8 cellular contexts compared by ENCODE assay signal in genomic region chr1:89553195-89553584, GRCh38. TPM values are rescaled to one million over a fixed set of nuclear protein-coding genes. Genes with fewer than 3 reads are reported as not detected.
A peak's percentile ranks its signal among the peaks of the same experiment; 100 is the strongest.
DNase-seq lines count a peak whose midpoint lies in the region; ATAC-seq and TF ChIP-seq lines count a peak whose summit lies in the region.

No MANE protein-coding gene starts in this region.

- DNase-seq in left ventricle myocardium inferior (no peak), right cardiac atrium (no peak), NCI-H510A treated with DMSO at 0.1 percent for 48 hours (lab: John Stamatoyannopoulos, UW) (peak; percentile 88), upper lobe of right lung (no peak), AG08396 (ENCODE audit: low spot score) (no peak)

- H3K9me3 ChIP-seq in left ventricle myocardium inferior (replicated peaks): no peaks in the 10 kb centered on the region
- H3K9me3 ChIP-seq in right cardiac atrium (ENCODE audit: control insufficient read depth, low read length): no peaks in the 10 kb centered on the region
- H3K9me3 ChIP-seq in endocrine pancreas (ENCODE audit: control insufficient read depth, low read length): no peaks in the 10 kb centered on the region
- H3K9me3 ChIP-seq in upper lobe of right lung: no peaks in the 10 kb centered on the region

- H3K27me3 ChIP-seq in left ventricle myocardium inferior (ENCODE audit: low read depth) (no peaks in the 10 kb centered on the region), right cardiac atrium (ENCODE audit: control insufficient read depth, insufficient read depth) (no peaks in the 10 kb centered on the region), endocrine pancreas (ENCODE audit: control insufficient read depth, insufficient read depth, low read length) (no peaks in the 10 kb centered on the region), upper lobe of right lung (no peaks in the 10 kb centered on the region)

- H3K4me1 ChIP-seq in left ventricle myocardium inferior: peaks cover 41% of the 10 kb centered on the region
- H3K4me1 ChIP-seq in right cardiac atrium (ENCODE audit: control insufficient read depth, insufficient read depth, low read length): peaks cover 2% of the 10 kb centered on the region
- peaks cover 23% of the 10 kb centered on the region for H3K4me1 ChIP-seq in endocrine pancreas (ENCODE audit: control insufficient read depth, insufficient read depth, low read length)
- H3K4me1 ChIP-seq in upper lobe of right lung: peaks cover 18% of the 10 kb centered on the region

- H3K9ac ChIP-seq in endocrine pancreas (ENCODE audit: control insufficient read depth, insufficient read depth, low read length): no peak overlapping the region

- intact Hi-C loops in left ventricle myocardium inferior (cut with micrococcal nuclease): no loop called here
- intact Hi-C loops in right cardiac atrium (cut with DNase I): no loop called here
- intact Hi-C loops in upper lobe of right lung (cut with DNase I): no loop called here

- no peak overlapping the region for H3K4me3 ChIP-seq in left ventricle myocardium inferior
- H3K4me3 ChIP-seq in right cardiac atrium (ENCODE audit: low read length): no peak overlapping the region
- peak overlapping the region; percentile 77 for H3K4me3 ChIP-seq in endocrine pancreas (ENCODE audit: control insufficient read depth, insufficient read depth, low read length)
- no peak overlapping the region for H3K4me3 ChIP-seq in upper lobe of right lung

- ATAC-seq in right cardiac atrium: no peak
- ATAC-seq in upper lobe of right lung: peak; percentile 55
- no peak for ATAC-seq in GM19463 (IDR thresholded peaks at IDR 0.05; ENCODE audit: unreplicated experiment)
- no peak for ATAC-seq in GM21528 (IDR thresholded peaks at IDR 0.05; ENCODE audit: low FRiP score, unreplicated experiment)

- TF ChIP-seq CTCF in left ventricle myocardium inferior (IDR thresholded peaks at IDR 0.05; ENCODE audit: borderline replicate concordance): no peak
- TF ChIP-seq CTCF in upper lobe of right lung (IDR thresholded peaks at IDR 0.05): no peak

- H3K27ac ChIP-seq in left ventricle myocardium inferior (replicated peaks) (peak overlapping the region; percentile 45), right cardiac atrium (ENCODE audit: low read length) (no peak overlapping the region), upper lobe of right lung (peak overlapping the region; percentile 83)

- no peaks in the 10 kb centered on the region for H3K36me3 ChIP-seq in left ventricle myocardium inferior
- no peaks in the 10 kb centered on the region for H3K36me3 ChIP-seq in endocrine pancreas (ENCODE audit: control insufficient read depth, insufficient read depth, low read length)
- H3K36me3 ChIP-seq in upper lobe of right lung: no peaks in the 10 kb centered on the region

- 95% methylated on average over 1 of the region's 1 CpG for WGBS in right cardiac atrium

RNA-seq across cellular contexts. Expression of gene LRRC8B, which starts 28.6 kb away (rescaled TPM):
- total RNA-seq in left ventricle myocardium inferior: 3.6 TPM
- total RNA-seq in right cardiac atrium: 1 to 10 TPM; 3.4 to 5.6 (median 5.2) TPM
- polyA plus RNA-seq in right cardiac atrium: 1.4 TPM
- total RNA-seq in upper lobe of right lung: 22.3 TPM
